9 cellular contexts compared by ENCODE assay signal in genomic region chr11:309979-310572, GRCh38. TPM values are rescaled to one million over a fixed set of nuclear protein-coding genes. Genes with fewer than 3 reads are reported as not detected.
DNase-seq lines count a peak whose midpoint lies in the region; ATAC-seq, FAIRE-seq and TF ChIP-seq lines count a peak whose summit lies in the region.
"Not testable (repeated sequence)": the region's sequence is repeated elsewhere in the genome, so short reads cannot be mapped to it uniquely, and the experiment has no call there.
"Had no signal": no experiment of that assay in that cellular context is flagged by ENCODE, and none has a peak within 500 bp of the region (broad histone marks: within the 10 kb centered on the region; RNA-seq: fewer than 3 reads in every experiment).

No MANE protein-coding gene starts in this region.

- not testable (repeated sequence) for H2AFZ ChIP-seq in hepatocyte

- H3K9ac ChIP-seq in SK-N-MC (ENCODE audit: insufficient read length): peak overlapping the region; percentile 32
- H3K9ac ChIP-seq in skeletal muscle satellite cell (ENCODE audit: low read depth, low read length): peak overlapping the region; percentile 64

- H3K27ac Mint-ChIP-seq in activated naive CD8-positive, alpha-beta T cell: peak overlapping the region; percentile 93
- peak overlapping the region; percentile 87 to 95 for H3K27ac Mint-ChIP-seq in effector memory CD8-positive, alpha-beta T cell

- H3K4me2 ChIP-seq in A549 (peak overlapping the region; percentile 89), hepatocyte (peak overlapping the region; percentile 79), skeletal muscle satellite cell (ENCODE audit: low read length) (peak overlapping the region; percentile 87)

- POLR2A ChIA-PET in A549 (lab: Yijun Ruan, JAX): not testable (repeated sequence)

- not testable (repeated sequence) for H3K36me3 ChIP-seq in SK-N-MC (ENCODE audit: insufficient read depth, low read length); hepatocyte (replicated peaks; ENCODE audit: insufficient read depth, low read depth); muscle layer of duodenum (ENCODE audit: control insufficient read depth in 1 of 2, insufficient read depth in 2 of 2, low read length in 2 of 2); skeletal muscle satellite cell (ENCODE audit: insufficient read depth, low read length)

- not testable (repeated sequence) for H3K9me3 Mint-ChIP-seq in activated naive CD8-positive, alpha-beta T cell (ENCODE audit: low read depth); effector memory CD8-positive, alpha-beta T cell

- not testable (repeated sequence) for TF ChIP-seq RAD21 in A549 (conservative IDR thresholded peaks at IDR 0.05 in 1 of 2, IDR thresholded peaks at IDR 0.05 in 1 of 2)

- not testable (repeated sequence) for H3K9me3 ChIP-seq in A549; SK-N-MC (ENCODE audit: low read depth, low read length); hepatocyte (ENCODE audit: low read depth); muscle layer of duodenum (ENCODE audit: control insufficient read depth in 1 of 2, low read length in 2 of 2); skeletal muscle satellite cell (replicated peaks; ENCODE audit: low read length)

- not testable (repeated sequence) for H3K9me2 ChIP-seq in hepatocyte (replicated peaks; ENCODE audit: insufficient read depth)

- FAIRE-seq in A549 (lab: Jason Lieb, UNC): not testable (repeated sequence)
- peak; percentile 87 for FAIRE-seq in GM12892 (lab: Jason Lieb, UNC)

- not testable (repeated sequence) for H3K36me3 Mint-ChIP-seq in activated naive CD8-positive, alpha-beta T cell
- peaks cover 42% of the 10 kb centered on the region for H3K36me3 Mint-ChIP-seq in effector memory CD8-positive, alpha-beta T cell (ENCODE audit: insufficient read depth)

- H3K27ac ChIP-seq in A549 (peak overlapping the region; percentile 65 to 69), SK-N-MC (peak overlapping the region; percentile 29; the same call in 1 of the 2 replicates), hepatocyte (peak overlapping the region; percentile 82), muscle layer of duodenum (ENCODE audit: low read length) (peak overlapping the region; percentile 69)

- H3K79me2 ChIP-seq in hepatocyte: peaks cover 10% of the 10 kb centered on the region

- not testable (repeated sequence) for DNase-seq in A549 (ENCODE audit: low read depth in 1 of 2, low spot score in 1 of 2); GM12892 (ENCODE audit: insufficient read length); SK-N-MC (ENCODE audit: low read depth, low spot score); effector memory CD8-positive, alpha-beta T cell; hepatocyte (ENCODE audit: low spot score)

- not testable (repeated sequence) for H3K27me3 ChIP-seq in hepatocyte; muscle layer of duodenum (ENCODE audit: low read depth, low read length); skeletal muscle satellite cell (ENCODE audit: control insufficient read depth, insufficient read depth, low read length)

- ATAC-seq in A549: peak; percentile 30 to 65; a peak in 5 of 6 replicates
- ATAC-seq in effector memory CD8-positive, alpha-beta T cell (replicated peaks): not testable (repeated sequence)

- TF ChIP-seq EP300 in A549 (IDR thresholded peaks at IDR 0.05): not testable (repeated sequence)

- H3K4me3 ChIP-seq in A549: peak overlapping the region; percentile 41
- peak overlapping the region; percentile 68 for H3K4me3 ChIP-seq in SK-N-MC
- H3K4me3 ChIP-seq in hepatocyte: not testable (repeated sequence)
- peak overlapping the region; percentile 69 for H3K4me3 ChIP-seq in muscle layer of duodenum (ENCODE audit: low read depth in 1 of 2, low read length in 2 of 2)
- peak overlapping the region; percentile 70 for H3K4me3 ChIP-seq in skeletal muscle satellite cell (ENCODE audit: low read length)

- H3K4me1 ChIP-seq in A549 (peaks cover 22% of the 10 kb centered on the region; the same call in 2 of the 3 replicates), hepatocyte (ENCODE audit: insufficient read depth) (peaks cover 35% of the 10 kb centered on the region), muscle layer of duodenum (ENCODE audit: control insufficient read depth in 1 of 2, insufficient read depth in 2 of 2, low read length in 2 of 2) (peaks cover 7 to 19% of the 10 kb centered on the region in 2 donors), skeletal muscle satellite cell (ENCODE audit: control insufficient read depth, insufficient read depth, low read length) (peaks cover 28% of the 10 kb centered on the region)

- TF ChIP-seq POLR2A in A549 (IDR thresholded peaks at IDR 0.05; ENCODE audit: low read length); GM12892 (IDR thresholded peaks at IDR 0.05; ENCODE audit: low read depth, low read length): not testable (repeated sequence)

- H3K4me3 Mint-ChIP-seq in activated naive CD8-positive, alpha-beta T cell: peak overlapping the region; percentile 91
- H3K4me3 Mint-ChIP-seq in effector memory CD8-positive, alpha-beta T cell: peak overlapping the region; percentile 89 to 91

- TF ChIP-seq CTCF in A549 (IDR thresholded peaks at IDR 0.05); hepatocyte (IDR thresholded peaks at IDR 0.05; ENCODE audit: poor library complexity): not testable (repeated sequence)

- not testable (repeated sequence) for H4K20me1 ChIP-seq in hepatocyte (ENCODE audit: insufficient read depth, poor library complexity, severe bottlenecking)

- 21% methylated on average over 4 of the region's 18 CpGs for WGBS in A549 (ENCODE audit: missing lambda C conversion rate)
- 28% methylated on average over 5 of the region's 18 CpGs for WGBS in hepatocyte (ENCODE audit: low lambda C conversion rate, missing lambda C conversion rate)

- CTCF ChIA-PET in A549 (lab: Yijun Ruan, JAX): interaction anchor here (0.7 to 1.4 kb wide), 6 partner anchors 11 to 60 kb away, joined by 3 to 5 read pairs (median 4); partner anchors contain the start of gene IFITM5

- not testable (repeated sequence) for H3K27me3 Mint-ChIP-seq in activated naive CD8-positive, alpha-beta T cell; effector memory CD8-positive, alpha-beta T cell

- H3K4me1 Mint-ChIP-seq in activated naive CD8-positive, alpha-beta T cell (ENCODE audit: low read depth): peaks cover 53% of the 10 kb centered on the region
- H3K4me1 Mint-ChIP-seq in effector memory CD8-positive, alpha-beta T cell (ENCODE audit: low read depth in 2 of 2): peaks cover 53 to 59% of the 10 kb centered on the region in 2 donors

RNA-seq across cellular contexts. Expression of gene IFITM2, which starts 2.5 kb away (rescaled TPM):
- polyA plus RNA-seq in A549 (2011; rRNA removed): 36.4 and 61.3 TPM in 2 replicates
- polyA plus RNA-seq in A549 (2012; cell fraction: cytosol; rRNA removed): 59.6 and 59.7 TPM in 2 replicates
- polyA plus RNA-seq in A549 (2012; cell fraction: nucleus; rRNA removed): 36.2 and 38.3 TPM in 2 replicates
- 38.8 to 52.7 TPM (median 43.6 TPM) in 3 replicates for polyA plus RNA-seq in A549 (2017; fragmentation: RNase III; extraction: RNeasy Plus Mini Kit Qiagen cat#74134 plus additional on column Dnase treatment)
- 41.3 and 60.9 TPM in 2 replicates for polyA minus RNA-seq in A549 (2011; rRNA and poly(A)+ RNA removed)
- polyA plus RNA-seq in GM12892 (2012; ENCODE audit: missing spikeins): 157 TPM
- 59.2 and 74.6 TPM in 2 replicates for total RNA-seq in hepatocyte
- polyA plus RNA-seq in hepatocyte: 504 and 535 TPM in 2 replicates
- total RNA-seq in skeletal muscle satellite cell (2012; rRNA removed): 64.6 and 75.1 TPM in 2 replicates

RNA-seq across cellular contexts. Expression of gene IFITM1, which starts 3.8 kb away (rescaled TPM):
- 1.7 and 2.4 TPM in 2 replicates for polyA plus RNA-seq in A549 (2011; rRNA removed)
- 0.41 and 0.44 TPM in 2 replicates for polyA plus RNA-seq in A549 (2012; cell fraction: cytosol; rRNA removed)
- polyA plus RNA-seq in A549 (2012; cell fraction: nucleus; rRNA removed): 0.21 and 0.22 TPM in 2 replicates
- polyA plus RNA-seq in A549 (2017; fragmentation: RNase III; extraction: RNeasy Plus Mini Kit Qiagen cat#74134 plus additional on column Dnase treatment): 0.14 to 0.16 TPM in 2 of 3 replicates, not detected in the other
- 1.6 and 2.0 TPM in 2 replicates for polyA minus RNA-seq in A549 (2011; rRNA and poly(A)+ RNA removed)
- polyA plus RNA-seq in GM12892 (2012; ENCODE audit: missing spikeins): 237 TPM
- 98.0 and 98.9 TPM in 2 replicates for total RNA-seq in hepatocyte
- polyA plus RNA-seq in hepatocyte: 159 and 201 TPM in 2 replicates
- total RNA-seq in skeletal muscle satellite cell (2012; rRNA removed): 3.5 and 15.3 TPM in 2 replicates

RNA-seq across cellular contexts. Expression of gene IFITM3, which starts 10.6 kb away (rescaled TPM):
- polyA plus RNA-seq in A549 (2011; rRNA removed) (8.6 and 10.8 TPM in 2 replicates), A549 (2017; fragmentation: RNase III; extraction: RNeasy Plus Mini Kit Qiagen cat#74134 plus additional on column Dnase treatment) (8.3 to 13.5 TPM (median 11.3 TPM) in 3 replicates), hepatocyte (2,035 and 2,121 TPM in 2 replicates)
- polyA plus RNA-seq in A549 (2012; cell fraction: cytosol; rRNA removed): 8.4 and 9.0 TPM in 2 replicates
- polyA plus RNA-seq in A549 (2012; cell fraction: nucleus; rRNA removed): 5.0 and 5.5 TPM in 2 replicates
- polyA minus RNA-seq in A549 (2011; rRNA and poly(A)+ RNA removed): 15.9 and 20.7 TPM in 2 replicates
- polyA plus RNA-seq in GM12892 (2012; ENCODE audit: missing spikeins): 1.7 TPM
- 166 and 182 TPM in 2 replicates for total RNA-seq in hepatocyte
- 58.1 and 89.3 TPM in 2 replicates for total RNA-seq in skeletal muscle satellite cell (2012; rRNA removed)

RNA-seq across cellular contexts. Expression of gene IFITM5, which starts 10.8 kb away (rescaled TPM):
- polyA plus RNA-seq in A549 (2011; rRNA removed) (not detected in 2 replicates), A549 (2017; fragmentation: RNase III; extraction: RNeasy Plus Mini Kit Qiagen cat#74134 plus additional on column Dnase treatment) (not detected in 3 replicates), hepatocyte (0.36 TPM in 1 of 2 replicates, not detected in the other)
- polyA plus RNA-seq in A549 (2012; cell fraction: cytosol; rRNA removed): not detected in 2 replicates
- polyA plus RNA-seq in A549 (2012; cell fraction: nucleus; rRNA removed): not detected in 2 replicates
- polyA minus RNA-seq in A549 (2011; rRNA and poly(A)+ RNA removed): not detected in 2 replicates
- polyA plus RNA-seq in GM12892 (2012; ENCODE audit: missing spikeins): not detected
- total RNA-seq in hepatocyte: not detected in 2 replicates
- total RNA-seq in skeletal muscle satellite cell (2012; rRNA removed): not detected in 2 replicates
- total RNA-seq: A172 had no signal

RNA-seq across cellular contexts. Expression of gene PGGHG, which starts 21.1 kb away (rescaled TPM):
- polyA plus RNA-seq in A549 (2011; rRNA removed) (7.2 and 7.9 TPM in 2 replicates), A549 (2017; fragmentation: RNase III; extraction: RNeasy Plus Mini Kit Qiagen cat#74134 plus additional on column Dnase treatment) (12.9 to 19.5 TPM (median 18.3 TPM) in 3 replicates), hepatocyte (27.9 and 44.0 TPM in 2 replicates)
- 10.1 and 12.9 TPM in 2 replicates for polyA plus RNA-seq in A549 (2012; cell fraction: cytosol; rRNA removed)
- polyA plus RNA-seq in A549 (2012; cell fraction: nucleus; rRNA removed): 167 and 194 TPM in 2 replicates
- 2.4 and 3.8 TPM in 2 replicates for polyA minus RNA-seq in A549 (2011; rRNA and poly(A)+ RNA removed)
- 13.7 TPM for polyA plus RNA-seq in GM12892 (2012; ENCODE audit: missing spikeins)
- total RNA-seq in hepatocyte: 12.0 and 19.2 TPM in 2 replicates
- 4.4 and 6.1 TPM in 2 replicates for total RNA-seq in skeletal muscle satellite cell (2012; rRNA removed)

Comparison
In these comparisons a context has a peak if more than half of its experiments do, and no peak if none do; other contexts are left out.
1. H3K27ac ChIP-seq: peak in every context shown above with its lines; median percentile 82 in hepatocyte; 69 in muscle layer of duodenum; 67 in A549; 29 in SK-N-MC.
2. RNA of gene IFITM1, which starts 3.8 kb away (polyA plus RNA-seq): 159 to 201 TPM in hepatocyte; 0.14 to 2.4 TPM in A549; every median in the first group is over 10 times any median in the second.
3. RNA of gene IFITM3, which starts 10.6 kb away (polyA plus RNA-seq): 2,035 to 2,121 TPM in hepatocyte; 5.0 to 13.5 TPM in A549; every median in the first group is over 100 times any median in the second.
4. Peak in every context shown above with its lines, with median percentiles within 50 percentile points of each other: H3K4me2 ChIP-seq.